ENCODE assay signal across 29 cellular contexts in genomic region chr11:24511518-24511917, GRCh38. TPM values are rescaled to one million over a fixed set of nuclear protein-coding genes. Genes with fewer than 3 reads are reported as not detected.
"Had no signal": no experiment of that assay in that cellular context is flagged by ENCODE, and none has a peak within 500 bp of the region (broad histone marks: within the 10 kb centered on the region; RNA-seq: fewer than 3 reads in every experiment).

No MANE protein-coding gene starts in this region.

- H3K4me3 ChIP-seq: adrenal gland, breast epithelium had no signal

- ATAC-seq: activated CD8-positive, alpha-beta T cell treated with anti-CD3 and anti-CD28 coated beads, Interleukin-2, amount 10 ng/mL, durations not matched to agents 7 days and 5 days; WTC11 had no signal

- H3K9me3 ChIP-seq: adrenal gland, breast epithelium had no signal

- H3K9me3 Mint-ChIP-seq: activated naive CD8-positive, alpha-beta T cell treated with anti-CD3 and anti-CD28 coated beads, Interleukin-2, amount 10 ng/mL, durations not matched to agents 7 days and 5 days; T-helper 1 cell treated with Interleukin-12 subunit alpha and Interleukin-12 subunit beta and Interleukin-4 antibody, amounts not matched to agents 30 μg/mL and 1 μg/mL, for 36 hours; WTC11 had no signal

- H3K27ac Mint-ChIP-seq: activated CD8-positive, alpha-beta T cell treated with anti-CD3 and anti-CD28 coated beads, Interleukin-2, amount 10 ng/mL, durations not matched to agents 7 days and 5 days; activated naive CD8-positive, alpha-beta T cell treated with anti-CD3 and anti-CD28 coated beads, Interleukin-2, amount 10 ng/mL, durations not matched to agents 7 days and 5 days; T-helper 1 cell treated with Interleukin-12 subunit alpha and Interleukin-12 subunit beta and Interleukin-4 antibody, amounts not matched to agents 30 μg/mL and 1 μg/mL, for 36 hours; WTC11 had no signal

- H3K27me3 ChIP-seq: adrenal gland, breast epithelium had no signal

- H3K27ac ChIP-seq: adrenal gland, breast epithelium had no signal

- H3K27me3 Mint-ChIP-seq: activated naive CD8-positive, alpha-beta T cell treated with anti-CD3 and anti-CD28 coated beads, Interleukin-2, amount 10 ng/mL, durations not matched to agents 7 days and 5 days had no signal

- H3K36me3 ChIP-seq: adrenal gland, breast epithelium had no signal

- FAIRE-seq: RCC 7860 had no signal

- H3K36me3 Mint-ChIP-seq: activated naive CD8-positive, alpha-beta T cell treated with anti-CD3 and anti-CD28 coated beads, Interleukin-2, amount 10 ng/mL, durations not matched to agents 7 days and 5 days; WTC11 had no signal

- H3K4me3 Mint-ChIP-seq: activated CD8-positive, alpha-beta T cell treated with anti-CD3 and anti-CD28 coated beads, Interleukin-2, amount 10 ng/mL, durations not matched to agents 7 days and 5 days; activated naive CD8-positive, alpha-beta T cell treated with anti-CD3 and anti-CD28 coated beads, Interleukin-2, amount 10 ng/mL, durations not matched to agents 7 days and 5 days; T-helper 1 cell treated with Interleukin-12 subunit alpha and Interleukin-12 subunit beta and Interleukin-4 antibody, amounts not matched to agents 30 μg/mL and 1 μg/mL, for 36 hours; WTC11 had no signal

- DNase-seq: activated CD4-positive, alpha-beta T cell treated with anti-CD3 and anti-CD28 coated beads for 48 hours; activated CD4-positive, alpha-beta T cell treated with anti-CD3 and anti-CD28 coated beads, Interleukin-2, amount 50 U/mL, for 4 hours; activated CD4-positive, CD25-positive, alpha-beta regulatory T cell treated with anti-CD3 and anti-CD28 coated beads, Interleukin-2, amount 50 U/mL, for 72 hours; activated CD8-positive, alpha-beta memory T cell treated with anti-CD3 and anti-CD28 coated beads, Interleukin-2, amount 50 U/mL, for 48 hours; activated CD8-positive, alpha-beta T cell treated with anti-CD3 and anti-CD28 coated beads, Interleukin-2, amount 10 ng/mL, durations not matched to agents 7 days and 5 days; activated naive CD4-positive, alpha-beta T cell treated with anti-CD3 and anti-CD28 coated beads, Interleukin-2, amount 50 U/mL, for 16 hours; activated naive CD8-positive, alpha-beta T cell treated with anti-CD3 and anti-CD28 coated beads, Interleukin-2, amount 10 ng/mL, durations not matched to agents 7 days and 5 days; activated T-cell treated with anti-CD3 and anti-CD28 coated beads, Interleukin-2, amount 50 U/mL, for 1 hour; adrenal gland; anterior cingulate cortex; central memory CD4-positive, alpha-beta T cell; KG1; NCI-H1092; NCI-H1417; NCI-H1694; NCI-H2029; NCI-H2107; NCI-H345; NCI-H510A; NCI-H526 treated with DMSO at 0.1 percent for 48 hours; NK-92 treated with Interleukin-12 subunit alpha and Interleukin-12 subunit beta, amount 100 ng/mL, for 24 hours; OCI-M1; SHP77 treated with DMSO at 0.1 percent for 48 hours had no signal

- H3K4me1 ChIP-seq: adrenal gland, breast epithelium had no signal

- H3K4me1 Mint-ChIP-seq: activated naive CD8-positive, alpha-beta T cell treated with anti-CD3 and anti-CD28 coated beads, Interleukin-2, amount 10 ng/mL, durations not matched to agents 7 days and 5 days had no signal

RNA-seq across cellular contexts. Expression of gene LUZP2, which starts 14.7 kb away (rescaled TPM):
- total RNA-seq: activated CD8-positive, alpha-beta T cell treated with anti-CD3 and anti-CD28 coated beads, Interleukin-2, amount 10 ng/mL, durations not matched to agents 7 days and 5 days; activated naive CD8-positive, alpha-beta T cell treated with anti-CD3 and anti-CD28 coated beads, Interleukin-2, amount 10 ng/mL, durations not matched to agents 7 days and 5 days; LHCN-M2; SK-MEL-5 had no signal
